Comparison of ENCODE assay signal across 1 cellular context in genomic region chr6:45689926-45690615, GRCh38.
TF ChIP-seq lines count a peak whose summit lies in the region.

No MANE protein-coding gene starts in this region.

TF ChIP-seq in H1, 55 proteins besides CTCF, POLR2A, EP300 and RAD21:
- no peak for TF ChIP-seq CTBP2 (IDR thresholded peaks at IDR 0.05; ENCODE audit: borderline replicate concordance, insufficient read depth, insufficient read length, low read length)
- TF ChIP-seq SUZ12 (IDR thresholded peaks at IDR 0.05; ENCODE audit: low read length): no peak
- TF ChIP-seq SIN3A (conservative IDR thresholded peaks at IDR 0.05 in 1 of 2, IDR thresholded peaks at IDR 0.05 in 1 of 2; ENCODE audit: low read depth in 1 of 2, low read length in 2 of 2): no peak
- no peak for TF ChIP-seq E2F6 (IDR thresholded peaks at IDR 0.05)
- TF ChIP-seq, protein P1, sequence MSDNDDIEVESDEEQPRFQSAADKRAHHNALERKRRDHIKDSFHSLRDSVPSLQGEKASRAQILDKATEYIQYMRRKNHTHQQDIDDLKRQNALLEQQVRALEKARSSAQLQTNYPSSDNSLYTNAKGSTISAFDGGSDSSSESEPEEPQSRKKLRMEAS (IDR thresholded peaks at IDR 0.05): no peak
- no peak for TF ChIP-seq CBX8 (IDR thresholded peaks at IDR 0.05; ENCODE audit: borderline replicate concordance, low read depth, low read length)
- TF ChIP-seq SAP30 (IDR thresholded peaks at IDR 0.05; ENCODE audit: insufficient read depth, insufficient replicate concordance, low read length): no peak
- no peak for TF ChIP-seq KDM1A (IDR thresholded peaks at IDR 0.05; ENCODE audit: borderline replicate concordance, low read length)
- TF ChIP-seq, protein P2, sequence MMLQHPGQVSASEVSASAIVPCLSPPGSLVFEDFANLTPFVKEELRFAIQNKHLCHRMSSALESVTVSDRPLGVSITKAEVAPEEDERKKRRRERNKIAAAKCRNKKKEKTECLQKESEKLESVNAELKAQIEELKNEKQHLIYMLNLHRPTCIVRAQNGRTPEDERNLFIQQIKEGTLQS (IDR thresholded peaks at IDR 0.05; ENCODE audit: insufficient read depth, low read depth, low read length): no peak
- no peak for TF ChIP-seq POU5F1 (IDR thresholded peaks at IDR 0.05; ENCODE audit: low read depth, low read length)
- no peak for TF ChIP-seq ZNF274 (IDR thresholded peaks at IDR 0.05; ENCODE audit: borderline replicate concordance, extremely low read depth, low read length)
- TF ChIP-seq CREB1 (IDR thresholded peaks at IDR 0.05): no peak
- TF ChIP-seq FOSL1 (IDR thresholded peaks at IDR 0.05; ENCODE audit: insufficient read depth, low read depth, low read length): no peak
- no peak for TF ChIP-seq BCL11A (IDR thresholded peaks at IDR 0.05; ENCODE audit: low read depth in 2 of 2, low read length in 2 of 2)
- no peak for TF ChIP-seq EGR1 (IDR thresholded peaks at IDR 0.05; ENCODE audit: borderline replicate concordance, low read depth, low read length)
- TF ChIP-seq CHD2 (IDR thresholded peaks at IDR 0.05; ENCODE audit: low read length): no peak
- TF ChIP-seq PHF8 (conservative IDR thresholded peaks at IDR 0.05; ENCODE audit: low read depth, low read length): no peak
- no peak for TF ChIP-seq TAF1 (IDR thresholded peaks at IDR 0.05; ENCODE audit: low read depth, low read length)
- TF ChIP-seq RNF2 (IDR thresholded peaks at IDR 0.05; ENCODE audit: borderline replicate concordance, low read depth, low read length, missing control alignments, poor library complexity, severe bottlenecking): no peak
- TF ChIP-seq GTF2F1 (IDR thresholded peaks at IDR 0.05; ENCODE audit: borderline replicate concordance, low read depth, low read length): no peak
